ENCODE assay signal across 8 cellular contexts in the genomic region with DNA sequence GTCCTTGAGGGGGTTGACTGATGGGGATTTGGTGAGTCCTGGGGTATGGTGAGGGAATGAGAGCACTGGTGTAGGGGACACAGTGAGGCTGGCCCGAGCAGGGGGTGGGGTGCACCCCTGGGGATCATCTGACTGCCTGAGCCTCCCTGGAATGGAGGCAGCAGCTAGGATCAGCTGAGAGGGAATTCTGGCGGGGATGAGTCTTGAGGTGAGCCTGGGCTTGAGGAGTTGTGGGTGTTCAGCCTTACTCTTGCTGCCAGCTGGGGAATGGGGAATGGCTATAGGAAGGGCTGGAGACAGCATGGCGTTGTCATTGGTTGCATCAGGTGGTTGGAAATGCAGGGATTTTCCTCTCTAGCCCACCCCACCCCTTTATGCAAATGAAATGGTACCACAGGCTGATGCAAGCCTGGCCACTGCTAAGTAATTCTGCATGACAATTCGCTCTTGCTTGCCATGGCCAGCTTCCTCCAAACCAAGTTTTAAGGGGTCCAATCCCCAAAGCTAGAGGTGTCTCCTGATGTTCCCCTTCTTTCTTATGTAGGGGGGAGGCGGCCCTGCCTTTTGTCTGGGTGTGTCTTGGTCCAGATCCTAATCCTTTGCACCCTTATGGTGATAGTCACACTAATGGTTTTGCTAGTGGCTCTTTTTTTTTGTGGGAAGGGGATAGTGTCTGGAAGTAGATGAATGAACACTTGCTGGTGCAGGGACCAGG. TPM values are rescaled to one million over a fixed set of nuclear protein-coding genes. Genes with fewer than 3 reads are reported as not detected.
DNase-seq lines count a peak whose midpoint lies in the region; ATAC-seq and TF ChIP-seq lines count a peak whose summit lies in the region.

No MANE protein-coding gene starts in this region.

- H3K27me3 ChIP-seq in GM06990 (replicated peaks; ENCODE audit: control insufficient read depth, insufficient read depth, low read length) (no peaks in the 10 kb centered on the region), hepatocyte (no peaks in the 10 kb centered on the region)

- H3K4me1 Mint-ChIP-seq in activated CD4-positive, alpha-beta memory T cell treated with anti-CD3 and anti-CD28 coated beads for 36 hours (ENCODE audit: low read depth): peaks cover 60% of the 10 kb centered on the region
- H3K4me1 Mint-ChIP-seq in stimulated activated naive CD8-positive, alpha-beta T cell treated with anti-CD3 and anti-CD28 coated beads, Interleukin-15, amount 100 ng/mL, for 72 hours: peaks cover 98% of the 10 kb centered on the region

- H3K4me3 ChIP-seq in GM06990 (replicated peaks; ENCODE audit: low read depth, low read length): peak overlapping the region; percentile 16
- H3K4me3 ChIP-seq in hepatocyte: no peak overlapping the region

- 88% methylated on average over 5 of the region's 5 CpGs for WGBS in hepatocyte (ENCODE audit: low lambda C conversion rate, missing lambda C conversion rate)

- peak; percentile 49 for ATAC-seq in HG02623 (IDR thresholded peaks at IDR 0.05; ENCODE audit: unreplicated experiment)
- ATAC-seq in stimulated activated naive CD8-positive, alpha-beta T cell treated with anti-CD3 and anti-CD28 coated beads, Interleukin-15, amount 100 ng/mL, for 72 hours: peak; percentile 90
- ATAC-seq in GM19455 (IDR thresholded peaks at IDR 0.05; ENCODE audit: unreplicated experiment): no peak
- no peak for ATAC-seq in HG03196 (IDR thresholded peaks at IDR 0.05; ENCODE audit: unreplicated experiment)

- H3K27ac Mint-ChIP-seq in activated CD4-positive, alpha-beta memory T cell treated with anti-CD3 and anti-CD28 coated beads for 36 hours: peak overlapping the region; percentile 99
- peak overlapping the region; percentile 100 for H3K27ac Mint-ChIP-seq in stimulated activated naive CD8-positive, alpha-beta T cell treated with anti-CD3 and anti-CD28 coated beads, Interleukin-15, amount 100 ng/mL, for 72 hours

- POLR2A ChIA-PET in activated CD4-positive, alpha-beta memory T cell treated with anti-CD3 and anti-CD28 coated beads for 36 hours (lab: Charles Lee): interaction anchor here (1.1 to 3.9 kb wide), 4 partner anchors 8 to 68 kb away, joined by 3 to 31 read pairs (median 4); partner anchors contain the start of gene NFE2L1

- DNase-seq in GM06990 (ENCODE audit: extremely low read depth, insufficient read length): peak; percentile 41
- DNase-seq in activated CD4-positive, alpha-beta memory T cell treated with anti-CD3 and anti-CD28 coated beads for 36 hours: peak; percentile 79
- DNase-seq in hepatocyte (ENCODE audit: low spot score): peak; percentile 48
- DNase-seq in stimulated activated naive CD8-positive, alpha-beta T cell treated with anti-CD3 and anti-CD28 coated beads, Interleukin-15, amount 100 ng/mL, for 72 hours: peak; percentile 79 to 89
- no peak for DNase-seq in CD1c-positive myeloid dendritic cell (ENCODE audit: extremely low spot score)

- H3K9me2 ChIP-seq in hepatocyte (replicated peaks; ENCODE audit: insufficient read depth): no peaks in the 10 kb centered on the region

- H3K4me3 Mint-ChIP-seq in activated CD4-positive, alpha-beta memory T cell treated with anti-CD3 and anti-CD28 coated beads for 36 hours: peak overlapping the region; percentile 65
- peak overlapping the region; percentile 88 to 93 for H3K4me3 Mint-ChIP-seq in stimulated activated naive CD8-positive, alpha-beta T cell treated with anti-CD3 and anti-CD28 coated beads, Interleukin-15, amount 100 ng/mL, for 72 hours

- TF ChIP-seq CTCF in GM06990 (IDR thresholded peaks at IDR 0.05; ENCODE audit: insufficient read depth, low read length, poor library complexity, severe bottlenecking) (no peak), hepatocyte (IDR thresholded peaks at IDR 0.05; ENCODE audit: poor library complexity) (no peak)

- H3K9me3 Mint-ChIP-seq in activated CD4-positive, alpha-beta memory T cell treated with anti-CD3 and anti-CD28 coated beads for 36 hours: no peaks in the 10 kb centered on the region
- H3K9me3 Mint-ChIP-seq in stimulated activated naive CD8-positive, alpha-beta T cell treated with anti-CD3 and anti-CD28 coated beads, Interleukin-15, amount 100 ng/mL, for 72 hours: no peaks in the 10 kb centered on the region

- H3K4me2 ChIP-seq in hepatocyte: peak overlapping the region; percentile 80

- H3K36me3 Mint-ChIP-seq in activated CD4-positive, alpha-beta memory T cell treated with anti-CD3 and anti-CD28 coated beads for 36 hours: peaks cover 77% of the 10 kb centered on the region

- peaks cover 62% of the 10 kb centered on the region for H3K79me2 ChIP-seq in hepatocyte

- no peaks in the 10 kb centered on the region for H3K9me3 ChIP-seq in hepatocyte (ENCODE audit: low read depth)

- H3K27ac ChIP-seq in hepatocyte: peak overlapping the region; percentile 48

- CTCF ChIA-PET in activated CD4-positive, alpha-beta memory T cell treated with anti-CD3 and anti-CD28 coated beads for 36 hours (lab: Charles Lee): interaction anchor here (0.9 to 4.3 kb wide), 10 partner anchors 8 to 85 kb away, joined by 3 to 25 read pairs (median 4); partner anchors contain the start of genes CDK5RAP3, COPZ2 and NFE2L1

- H2AFZ ChIP-seq in hepatocyte: no peak overlapping the region

- peaks cover 45% of the 10 kb centered on the region for H4K20me1 ChIP-seq in hepatocyte (ENCODE audit: insufficient read depth, poor library complexity, severe bottlenecking)

- intact Hi-C loops in activated CD4-positive, alpha-beta memory T cell treated with anti-CD3 and anti-CD28 coated beads for 36 hours (cut with micrococcal nuclease): no loop called here

- H3K36me3 ChIP-seq in GM06990 (ENCODE audit: control insufficient read depth, insufficient read depth, low read length): peaks cover 53% of the 10 kb centered on the region
- no peaks in the 10 kb centered on the region for H3K36me3 ChIP-seq in hepatocyte (replicated peaks; ENCODE audit: insufficient read depth, low read depth)

- no peaks in the 10 kb centered on the region for H3K27me3 Mint-ChIP-seq in activated CD4-positive, alpha-beta memory T cell treated with anti-CD3 and anti-CD28 coated beads for 36 hours
- no peaks in the 10 kb centered on the region for H3K27me3 Mint-ChIP-seq in stimulated activated naive CD8-positive, alpha-beta T cell treated with anti-CD3 and anti-CD28 coated beads, Interleukin-15, amount 100 ng/mL, for 72 hours

- peaks cover 46% of the 10 kb centered on the region for H3K4me1 ChIP-seq in hepatocyte (ENCODE audit: insufficient read depth)

RNA-seq across cellular contexts. Expression of gene NFE2L1, which starts 7.5 kb away (rescaled TPM):
- total RNA-seq in activated CD4-positive, alpha-beta memory T cell treated with anti-CD3 and anti-CD28 coated beads for 36 hours: 10 to 100 TPM; 82.4 to 84.1 TPM
- total RNA-seq in hepatocyte: 82.0 and 86.4 TPM in 2 replicates
- 35.3 and 42.4 TPM in 2 replicates for polyA plus RNA-seq in hepatocyte

RNA-seq across cellular contexts. Expression of gene COPZ2, which starts 18.1 kb away (rescaled TPM):
- total RNA-seq in activated CD4-positive, alpha-beta memory T cell treated with anti-CD3 and anti-CD28 coated beads for 36 hours: 1 to 10 TPM; 4.9 to 6.2 TPM
- 36.0 and 40.7 TPM in 2 replicates for total RNA-seq in hepatocyte
- 139 and 159 TPM in 2 replicates for polyA plus RNA-seq in hepatocyte

RNA-seq across cellular contexts. Expression of gene CBX1, which starts 45.6 kb away (rescaled TPM):
- 10 to 100 TPM; 55.3 to 56.7 TPM for total RNA-seq in activated CD4-positive, alpha-beta memory T cell treated with anti-CD3 and anti-CD28 coated beads for 36 hours
- total RNA-seq in hepatocyte: 49.0 and 57.0 TPM in 2 replicates
- polyA plus RNA-seq in hepatocyte: 20.7 and 23.5 TPM in 2 replicates

RNA-seq across cellular contexts. Expression of gene SNX11, which starts 51.9 kb away (rescaled TPM):
- 10 to 100 TPM; 19.7 to 21.7 TPM for total RNA-seq in activated CD4-positive, alpha-beta memory T cell treated with anti-CD3 and anti-CD28 coated beads for 36 hours
- total RNA-seq in hepatocyte: 11.3 and 12.4 TPM in 2 replicates
- polyA plus RNA-seq in hepatocyte: 9.2 and 13.2 TPM in 2 replicates

Comparison
In these comparisons a context has a peak if more than half of its experiments do, and no peak if none do; other contexts are left out.
1. ATAC-seq: peak in HG02623 (single experiment) and stimulated activated naive CD8-positive, alpha-beta T cell treated with anti-CD3 and anti-CD28 coated beads, Interleukin-15, amount 100 ng/mL, for 72 hours (single experiment); none in GM19455 (single experiment) and HG03196 (single experiment).